In genomic region chr1:6347641-6348487, GRCh38 we compare ENCODE assay signal across 1 cellular context.
A peak's percentile ranks its signal among the peaks of the same experiment; 100 is the strongest.
TF ChIP-seq lines count a peak whose summit lies in the region.

No MANE protein-coding gene starts in this region.

TF ChIP-seq in K562, 482 proteins besides CTCF, POLR2A, EP300 and RAD21 (continued from another document and continues in another):
- TF ChIP-seq USF1 (CRISPR knock-in tag; IDR thresholded peaks at IDR 0.05) (no peak), ZBTB17 (CRISPR knock-in tag; IDR thresholded peaks at IDR 0.05) (no peak), NR2C2 (CRISPR knock-in tag; IDR thresholded peaks at IDR 0.05) (no peak), NR2C2 (tag; IDR thresholded peaks at IDR 0.05) (no peak), BRF2 (IDR thresholded peaks at IDR 0.05; ENCODE audit: borderline replicate concordance, insufficient read depth, insufficient read length) (no peak), ZNF239 (CRISPR knock-in tag; IDR thresholded peaks at IDR 0.05) (no peak), FOXK2 (conservative IDR thresholded peaks at IDR 0.05 in 1 of 2, IDR thresholded peaks at IDR 0.05 in 1 of 2; ENCODE audit: low read depth in 2 of 2) (no peak), SIN3A (IDR thresholded peaks at IDR 0.05; ENCODE audit: borderline replicate concordance in 2 of 2, control insufficient read depth in 1 of 2, low read depth in 2 of 2, low read length in 2 of 2) (no peak), TFAP4 (CRISPR knock-in tag; IDR thresholded peaks at IDR 0.05; ENCODE audit: borderline replicate concordance) (peak; percentile 43; the same call in 1 of the 2 replicates), DPF2 (IDR thresholded peaks at IDR 0.05) (peak; percentile 31; the same call in 1 of the 2 replicates), NRF1 (conservative IDR thresholded peaks at IDR 0.05 in 1 of 2, IDR thresholded peaks at IDR 0.05 in 1 of 2) (no peak), CEBPZ (IDR thresholded peaks at IDR 0.05; ENCODE audit: borderline replicate concordance, low read depth, low read length) (no peak), MTA3 (IDR thresholded peaks at IDR 0.05; ENCODE audit: borderline replicate concordance) (peak; percentile 58; the same call in 1 of the 2 replicates), KDM5B (IDR thresholded peaks at IDR 0.05; ENCODE audit: insufficient replicate concordance, low read depth, low read length) (no peak), ID3 (CRISPR knock-in tag; IDR thresholded peaks at IDR 0.05) (no peak), ID3 (tag; IDR thresholded peaks at IDR 0.05) (peak; percentile 48; the same call in 1 of the 2 replicates), POLR2B (IDR thresholded peaks at IDR 0.05; ENCODE audit: low read depth, partially characterized antibody) (no peak), ZBTB5 (IDR thresholded peaks at IDR 0.05) (no peak), ELF4 (CRISPR knock-in tag; IDR thresholded peaks at IDR 0.05) (0 out of 2 replicates have a peak, but pooled peaks have one; percentile 47), BRD4 (IDR thresholded peaks at IDR 0.05) (no peak), SMAD3 (CRISPR knock-in tag; conservative IDR thresholded peaks at IDR 0.05) (no peak), POLR2AphosphoS5 (IDR thresholded peaks at IDR 0.05; ENCODE audit: control insufficient read depth, insufficient read depth, low read depth, low read length) (no peak), EP400 (IDR thresholded peaks at IDR 0.05) (no peak), DIDO1 (tag; IDR thresholded peaks at IDR 0.05; ENCODE audit: low read depth) (no peak), ZNF699 (CRISPR knock-in tag; IDR thresholded peaks at IDR 0.05; ENCODE audit: insufficient replicate concordance) (no peak), CBX3 (IDR thresholded peaks at IDR 0.05; ENCODE audit: borderline replicate concordance in 1 of 2, low read length in 2 of 2) (no peak), MXD1 (CRISPR knock-in tag; IDR thresholded peaks at IDR 0.05; ENCODE audit: borderline replicate concordance, poor library complexity, severe bottlenecking) (no peak), HDAC3 (IDR thresholded peaks at IDR 0.05; ENCODE audit: borderline replicate concordance, partially characterized antibody) (no peak), TRIM25 (IDR thresholded peaks at IDR 0.05; ENCODE audit: borderline replicate concordance) (no peak), MITF (IDR thresholded peaks at IDR 0.05) (no peak), RHOXF2B (CRISPR knock-in tag; conservative IDR thresholded peaks at IDR 0.05) (0 out of 2 replicates have a peak, but pooled peaks have one; percentile 51), ILF3 (IDR thresholded peaks at IDR 0.05; ENCODE audit: borderline replicate concordance) (no peak), ATF6 (CRISPR knock-in tag; IDR thresholded peaks at IDR 0.05) (no peak), HLTF (IDR thresholded peaks at IDR 0.05) (peak; percentile 87; the same call in 1 of the 2 replicates), HMG20A (CRISPR knock-in tag; conservative IDR thresholded peaks at IDR 0.05) (no peak), NCOA2 (IDR thresholded peaks at IDR 0.05; ENCODE audit: partially characterized antibody in 2 of 2) (no peak), E2F1 (CRISPR knock-in tag; IDR thresholded peaks at IDR 0.05) (no peak), NFIX (CRISPR knock-in tag; IDR thresholded peaks at IDR 0.05; ENCODE audit: low read depth) (no peak), ZBTB43 (CRISPR knock-in tag; IDR thresholded peaks at IDR 0.05) (no peak), GABPB1 (CRISPR knock-in tag; IDR thresholded peaks at IDR 0.05) (peak; percentile 58; the same call in 1 of the 2 replicates), ELF2 (CRISPR knock-in tag; IDR thresholded peaks at IDR 0.05) (no peak), HNRNPH1 (optimal IDR thresholded peaks at IDR 0.05; ENCODE audit: low read depth, low read length) (no peak), MAFF (IDR thresholded peaks at IDR 0.05; ENCODE audit: low read length) (no peak), ZFP1 (CRISPR knock-in tag; IDR thresholded peaks at IDR 0.05) (no peak), NFYB (IDR thresholded peaks at IDR 0.05; ENCODE audit: extremely low read depth, insufficient read length) (no peak), TAF9B (IDR thresholded peaks at IDR 0.05; ENCODE audit: partially characterized antibody) (no peak), GABPA (tag; conservative IDR thresholded peaks at IDR 0.05; ENCODE audit: low read depth) (no peak), KDM4B (IDR thresholded peaks at IDR 0.05; ENCODE audit: borderline replicate concordance in 2 of 2, low read depth in 1 of 2) (no peak), TOE1 (IDR thresholded peaks at IDR 0.05; ENCODE audit: borderline replicate concordance) (peak; percentile 73; the same call in 1 of the 2 replicates), TOE1 (CRISPR knock-in tag; IDR thresholded peaks at IDR 0.05; ENCODE audit: borderline replicate concordance, low read depth) (no peak), CREM (IDR thresholded peaks at IDR 0.05; ENCODE audit: low read depth) (no peak)
